ENCODE assay signal across 8 cellular contexts in the genomic region with DNA sequence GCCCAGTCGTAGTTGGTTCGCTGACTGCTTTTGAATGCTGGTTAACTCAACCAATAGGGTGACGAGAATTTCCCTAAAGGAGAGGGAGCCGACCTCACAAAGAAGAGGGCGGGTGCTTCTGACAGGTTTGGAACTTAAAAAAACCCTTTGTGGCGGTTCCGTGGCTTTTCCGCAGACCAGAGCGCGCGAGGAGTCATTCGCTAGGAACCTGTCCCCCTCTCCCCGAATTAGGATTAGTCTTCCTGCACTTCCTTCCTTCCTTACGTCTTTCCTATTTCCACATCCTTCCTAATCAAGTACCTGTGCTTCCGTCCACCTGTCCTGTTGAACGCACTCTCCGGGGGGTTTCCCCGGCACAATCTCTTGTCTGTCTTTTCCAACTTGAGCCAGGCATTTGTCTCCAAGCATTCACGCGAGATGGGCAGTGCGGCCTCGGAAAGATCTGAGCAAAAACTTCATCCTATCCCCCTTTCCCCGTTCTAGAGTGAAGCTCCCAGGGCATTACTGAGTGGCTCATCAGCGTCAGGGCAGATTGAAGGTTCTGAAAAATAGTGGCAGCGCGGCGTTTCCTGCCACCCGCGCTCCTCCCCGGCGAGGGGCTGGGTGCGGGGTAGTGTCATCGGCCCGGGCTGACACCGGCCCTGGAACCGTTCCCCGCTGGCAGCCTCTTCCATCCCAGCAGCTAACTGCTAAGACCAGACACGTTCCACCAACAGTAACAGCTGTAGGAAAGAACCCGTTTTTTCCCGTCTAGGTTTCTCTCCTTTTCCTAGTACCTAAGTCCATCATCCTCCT. TPM values are rescaled to one million over a fixed set of nuclear protein-coding genes. Genes with fewer than 3 reads are reported as not detected.
DNase-seq lines count a peak whose midpoint lies in the region; ATAC-seq and TF ChIP-seq lines count a peak whose summit lies in the region.

No MANE protein-coding gene starts in this region.

- H3K27me3 Mint-ChIP-seq in activated naive CD8-positive, alpha-beta T cell treated with anti-CD3 and anti-CD28 coated beads, Interleukin-2, amount 50 U/mL, for 24 hours = peaks cover 1% of the 10 kb centered on the region

- 0 to 1% methylated on average over 40 of the region's 40 CpGs for WGBS in tibial nerve, 2 donors

- H3K36me3 Mint-ChIP-seq in activated naive CD8-positive, alpha-beta T cell treated with anti-CD3 and anti-CD28 coated beads, Interleukin-2, amount 50 U/mL, for 24 hours (ENCODE audit: low read depth) = no peaks in the 10 kb centered on the region

- peaks cover 39% of the 10 kb centered on the region for H3K4me1 Mint-ChIP-seq in activated naive CD8-positive, alpha-beta T cell treated with anti-CD3 and anti-CD28 coated beads, Interleukin-2, amount 50 U/mL, for 24 hours

- TF ChIP-seq CTCF in GM12864 (IDR thresholded peaks at IDR 0.05; ENCODE audit: low read depth, low read length, missing control alignments) (no peak), SU-DHL-6 (IDR thresholded peaks at IDR 0.05; ENCODE audit: insufficient read depth, low read length, poor library complexity, severe bottlenecking) (no peak), cardiac muscle cell (IDR thresholded peaks at IDR 0.05; ENCODE audit: low read depth, low read length) (no peak), parathyroid adenoma (IDR thresholded peaks at IDR 0.05) (no peak), tibial nerve (IDR thresholded peaks at IDR 0.05) (no peak)

- H3K4me2 ChIP-seq in SU-DHL-6 (ENCODE audit: low read depth, low read length, poor library complexity, severe bottlenecking) (peak overlapping the region; percentile 92), parathyroid adenoma (ENCODE audit: low read length) (peak overlapping the region; percentile 89)

- H3K9me3 Mint-ChIP-seq in activated naive CD8-positive, alpha-beta T cell treated with anti-CD3 and anti-CD28 coated beads, Interleukin-2, amount 50 U/mL, for 24 hours = no peaks in the 10 kb centered on the region

- H3K9me2 ChIP-seq in SU-DHL-6 (replicated peaks; ENCODE audit: insufficient read depth, low read length) = no peaks in the 10 kb centered on the region

- DNase-seq in GM12864 (ENCODE audit: low read depth) (peak; percentile 94), NCI-H1105 treated with DMSO at 0.1 percent for 48 hours (lab: John Stamatoyannopoulos, UW) (peak; percentile 98), cardiac muscle cell (ENCODE audit: low read depth in 1 of 2, low spot score in 1 of 2) (peak; percentile 94 to 98), tibial nerve (ENCODE audit: low spot score in 2 of 2) (peak; percentile 60 to 84)
- DNase-seq in activated naive CD8-positive, alpha-beta T cell treated with anti-CD3 and anti-CD28 coated beads, Interleukin-2, amount 50 U/mL, for 24 hours = peak; percentile 70

- peak overlapping the region; percentile 92 for H3K4me3 Mint-ChIP-seq in activated naive CD8-positive, alpha-beta T cell treated with anti-CD3 and anti-CD28 coated beads, Interleukin-2, amount 50 U/mL, for 24 hours

- peaks cover 4% of the 10 kb centered on the region for H3K36me3 ChIP-seq in SU-DHL-6 (ENCODE audit: low read length)
- H3K36me3 ChIP-seq in cardiac muscle cell = no peaks in the 10 kb centered on the region
- peaks cover 15% of the 10 kb centered on the region for H3K36me3 ChIP-seq in parathyroid adenoma (ENCODE audit: control insufficient read depth, insufficient read depth, low read length)
- no peaks in the 10 kb centered on the region for H3K36me3 ChIP-seq in tibial nerve

- H3K9ac ChIP-seq in SU-DHL-6 (ENCODE audit: low read length) = peak overlapping the region; percentile 71
- peak overlapping the region; percentile 84 for H3K9ac ChIP-seq in parathyroid adenoma

- TF ChIP-seq EP300 in tibial nerve (IDR thresholded peaks at IDR 0.05) = peak in 1 of 2 donors; percentile 85

- no peaks in the 10 kb centered on the region for H4K20me1 ChIP-seq in SU-DHL-6 (ENCODE audit: low read depth, low read length)

- peak; percentile 79 for ATAC-seq in HG02678 (IDR thresholded peaks at IDR 0.05; ENCODE audit: unreplicated experiment)
- peak; percentile 87 for ATAC-seq in activated naive CD8-positive, alpha-beta T cell treated with anti-CD3 and anti-CD28 coated beads, Interleukin-2, amount 50 U/mL, for 24 hours

- H3K4me3 ChIP-seq in GM12864 (ENCODE audit: low read depth, low read length) = peak overlapping the region; percentile 81
- H3K4me3 ChIP-seq in SU-DHL-6 (ENCODE audit: insufficient read depth, low read length, poor library complexity, severe bottlenecking) = peak overlapping the region; percentile 98
- peak overlapping the region; percentile 95 for H3K4me3 ChIP-seq in cardiac muscle cell
- H3K4me3 ChIP-seq in parathyroid adenoma (ENCODE audit: low read depth, low read length) = peak overlapping the region; percentile 90
- H3K4me3 ChIP-seq in tibial nerve = peak overlapping the region; percentile 81 to 96 (median 91)

- H3K27me3 ChIP-seq in SU-DHL-6 (ENCODE audit: low read length) (no peaks in the 10 kb centered on the region), cardiac muscle cell (no peaks in the 10 kb centered on the region), parathyroid adenoma (ENCODE audit: control insufficient read depth, insufficient read depth, low read length) (no peaks in the 10 kb centered on the region), tibial nerve (no peaks in the 10 kb centered on the region)

- H3K4me1 ChIP-seq in cardiac muscle cell (ENCODE audit: low read depth) (peaks cover 3% of the 10 kb centered on the region), parathyroid adenoma (peaks cover 7% of the 10 kb centered on the region), tibial nerve (peaks cover 0 to 26% (median under 1%) of the 10 kb centered on the region in 4 donors)

- peak overlapping the region; percentile 97 for H3K27ac Mint-ChIP-seq in activated naive CD8-positive, alpha-beta T cell treated with anti-CD3 and anti-CD28 coated beads, Interleukin-2, amount 50 U/mL, for 24 hours

- TF ChIP-seq POLR2A in tibial nerve (IDR thresholded peaks at IDR 0.05) = peak; percentile 54 to 86

- H3F3A ChIP-seq in SU-DHL-6 (ENCODE audit: insufficient read depth) = peaks cover 9% of the 10 kb centered on the region

- H3K9me3 ChIP-seq in SU-DHL-6 (ENCODE audit: insufficient read depth, low read length) = no peaks in the 10 kb centered on the region
- no peaks in the 10 kb centered on the region for H3K9me3 ChIP-seq in cardiac muscle cell (ENCODE audit: low read depth)
- no peaks in the 10 kb centered on the region for H3K9me3 ChIP-seq in parathyroid adenoma (ENCODE audit: control insufficient read depth, low read length)
- H3K9me3 ChIP-seq in tibial nerve = no peaks in the 10 kb centered on the region

- H2AFZ ChIP-seq in SU-DHL-6 (ENCODE audit: low read depth, low read length, severe bottlenecking) (peak overlapping the region; percentile 88), parathyroid adenoma (peak overlapping the region; percentile 74)

- peak overlapping the region; percentile 90 for H3K27ac ChIP-seq in SU-DHL-6 (ENCODE audit: low read depth, low read length)
- peak overlapping the region; percentile 92 for H3K27ac ChIP-seq in cardiac muscle cell
- peak overlapping the region; percentile 100 for H3K27ac ChIP-seq in parathyroid adenoma
- H3K27ac ChIP-seq in tibial nerve = peak overlapping the region; percentile 93 to 97 (median 96)

- H3K79me2 ChIP-seq in SU-DHL-6 (ENCODE audit: insufficient read depth, low read length) = peaks cover 33% of the 10 kb centered on the region
- peaks cover 24% of the 10 kb centered on the region for H3K79me2 ChIP-seq in parathyroid adenoma

RNA-seq across cellular contexts. Expression of a gene that starts 1.5 kb away (rescaled TPM):
- total RNA-seq in cardiac muscle cell (3.6 and 5.3 TPM in 2 replicates), tibial nerve (10 to 100 TPM; 23.7 to 39.1 (median 25.8) TPM)
- polyA plus RNA-seq in cardiac muscle cell = 2.9 and 4.1 TPM in 2 replicates

Comparison
In these comparisons a context has a peak if more than half of its experiments do, and no peak if none do; other contexts are left out.
1. Peak in every context shown above with its lines: DNase-seq, ATAC-seq, H3K4me3 ChIP-seq and H3K27ac ChIP-seq.